18 cellular contexts compared by ENCODE assay signal in the genomic region with DNA sequence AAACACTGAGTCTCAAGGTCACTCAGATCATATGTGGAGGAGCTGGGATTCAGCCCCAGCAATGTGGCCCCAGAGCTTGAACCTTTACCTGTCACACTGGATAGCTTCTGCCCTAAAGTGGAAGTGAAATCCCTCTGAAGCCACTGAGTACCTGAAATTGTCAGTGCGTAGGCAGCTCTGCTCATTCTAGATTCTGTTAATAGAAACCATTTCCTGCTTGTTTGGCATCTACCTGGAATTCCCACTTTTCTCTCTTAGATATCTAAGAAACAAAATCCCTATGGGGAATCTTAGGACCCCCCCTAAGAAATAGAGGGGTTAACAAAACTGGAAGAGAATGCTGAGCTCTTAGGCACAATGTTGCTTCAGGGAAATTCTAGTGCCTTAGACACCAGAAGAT.
DNase-seq lines count a peak whose midpoint lies in the region; ATAC-seq lines count a peak whose summit lies in the region.
"Had no signal": no experiment of that assay in that cellular context is flagged by ENCODE, and none has a peak within 500 bp of the region (broad histone marks: within the 10 kb centered on the region; RNA-seq: fewer than 3 reads in every experiment).

No MANE protein-coding gene starts in this region.

- peak; percentile 74 for ATAC-seq in GM21360 (IDR thresholded peaks at IDR 0.05; ENCODE audit: unreplicated experiment)
- peak; percentile 51 for ATAC-seq in HG03103 (IDR thresholded peaks at IDR 0.05; ENCODE audit: low read depth, unreplicated experiment)
- ATAC-seq in stimulated activated memory B cell treated with anti-CD40 and anti-IgM and Interleukin-4, amounts not matched to agents 10 μg/mL and 1 μg/mL and 100 μg/mL, for 72 hours: peak; percentile 64
- ATAC-seq in GM18858 (IDR thresholded peaks at IDR 0.05; ENCODE audit: unreplicated experiment): no peak
- ATAC-seq: A549, mucosa of descending colon, Panc1, right lobe of liver, WTC11 had no signal

- H3K4me3 Mint-ChIP-seq in activated T-cell treated with anti-CD3 and anti-CD28 coated beads, Interleukin-2, amount 50 U/mL, for 24 hours: no peak overlapping the region
- no peak overlapping the region for H3K4me3 Mint-ChIP-seq in stimulated activated memory B cell treated with anti-CD40 and anti-IgM and Interleukin-4, amounts not matched to agents 10 μg/mL and 1 μg/mL and 100 μg/mL, for 72 hours
- H3K4me3 Mint-ChIP-seq: WTC11 had no signal

- H3K27ac Mint-ChIP-seq in activated T-cell treated with anti-CD3 and anti-CD28 coated beads, Interleukin-2, amount 50 U/mL, for 24 hours: peak overlapping the region; percentile 63
- peak overlapping the region; percentile 48 for H3K27ac Mint-ChIP-seq in stimulated activated memory B cell treated with anti-CD40 and anti-IgM and Interleukin-4, amounts not matched to agents 10 μg/mL and 1 μg/mL and 100 μg/mL, for 72 hours
- H3K27ac Mint-ChIP-seq: WTC11 had no signal

- no peaks in the 10 kb centered on the region for H3K27me3 Mint-ChIP-seq in activated T-cell treated with anti-CD3 and anti-CD28 coated beads, Interleukin-2, amount 50 U/mL, for 24 hours
- no peaks in the 10 kb centered on the region for H3K27me3 Mint-ChIP-seq in stimulated activated memory B cell treated with anti-CD40 and anti-IgM and Interleukin-4, amounts not matched to agents 10 μg/mL and 1 μg/mL and 100 μg/mL, for 72 hours

- H3K36me3 Mint-ChIP-seq in activated T-cell treated with anti-CD3 and anti-CD28 coated beads, Interleukin-2, amount 50 U/mL, for 24 hours (ENCODE audit: low read depth): peaks cover 90% of the 10 kb centered on the region
- H3K36me3 Mint-ChIP-seq in stimulated activated memory B cell treated with anti-CD40 and anti-IgM and Interleukin-4, amounts not matched to agents 10 μg/mL and 1 μg/mL and 100 μg/mL, for 72 hours: peaks cover 83% of the 10 kb centered on the region

- no peaks in the 10 kb centered on the region for H3K9me3 Mint-ChIP-seq in activated T-cell treated with anti-CD3 and anti-CD28 coated beads, Interleukin-2, amount 50 U/mL, for 24 hours
- no peaks in the 10 kb centered on the region for H3K9me3 Mint-ChIP-seq in stimulated activated memory B cell treated with anti-CD40 and anti-IgM and Interleukin-4, amounts not matched to agents 10 μg/mL and 1 μg/mL and 100 μg/mL, for 72 hours

- H3K4me1 Mint-ChIP-seq in activated T-cell treated with anti-CD3 and anti-CD28 coated beads, Interleukin-2, amount 50 U/mL, for 24 hours (ENCODE audit: low read depth): peaks cover 5% of the 10 kb centered on the region
- H3K4me1 Mint-ChIP-seq in stimulated activated memory B cell treated with anti-CD40 and anti-IgM and Interleukin-4, amounts not matched to agents 10 μg/mL and 1 μg/mL and 100 μg/mL, for 72 hours: peaks cover 9% of the 10 kb centered on the region
- H3K4me1 Mint-ChIP-seq: WTC11 had no signal

- no peak for DNase-seq in activated T-cell treated with anti-CD3 and anti-CD28 coated beads, Interleukin-2, amount 50 U/mL, for 24 hours
- DNase-seq in activated T-cell treated with anti-CD3 and anti-CD28 coated beads for 4 hours: no peak
- no peak for DNase-seq in NCI-H774 (lab: John Stamatoyannopoulos, UW)
- no peak for DNase-seq in NOMO-1 treated with DMSO at 0.1 percent for 48 hours (lab: John Stamatoyannopoulos, UW; ENCODE audit: unreplicated experiment)
- DNase-seq: anterior cingulate cortex; mucosa of descending colon; NCI-H187; NCI-H510A treated with DMSO at 0.1 percent for 48 hours; nucleus accumbens; right lobe of liver; stimulated activated CD4-positive, alpha-beta T cell treated with anti-CD3 and anti-CD28 coated beads, Interleukin-4, amount 100 ng/mL, for 1 hour had no signal
